Comparison of ENCODE assay signal across 12 cellular contexts in genomic region chr5:160835818-160836528, GRCh38. TPM values are rescaled to one million over a fixed set of nuclear protein-coding genes. Genes with fewer than 3 reads are reported as not detected.
A peak's percentile ranks its signal among the peaks of the same experiment; 100 is the strongest.
DNase-seq lines count a peak whose midpoint lies in the region; ATAC-seq, FAIRE-seq and TF ChIP-seq lines count a peak whose summit lies in the region.
"Had no signal": no experiment of that assay in that cellular context is flagged by ENCODE, and none has a peak within 500 bp of the region (broad histone marks: within the 10 kb centered on the region; RNA-seq: fewer than 3 reads in every experiment).

No MANE protein-coding gene starts in this region.

- H3K4me1 ChIP-seq in pancreas = peaks cover 0 to 37% (median 4%) of the 10 kb centered on the region in 3 donors
- H3K4me1 ChIP-seq: spleen had no signal

- H3K9me3 ChIP-seq in pancreas = no peaks in the 10 kb centered on the region
- H3K9me3 ChIP-seq: ovary had no signal

- TF ChIP-seq POLR2A in GM12892 (IDR thresholded peaks at IDR 0.05; ENCODE audit: low read depth, low read length) = no peak

- H3K27me3 ChIP-seq in pancreas = no peaks in the 10 kb centered on the region
- H3K27me3 ChIP-seq: ovary, spleen had no signal

- no peaks in the 10 kb centered on the region for H3K36me3 ChIP-seq in pancreas
- H3K36me3 ChIP-seq: ovary, spleen had no signal

- peak overlapping the region in 2 of 4 donors; percentile 23 to 60 for H3K27ac ChIP-seq in pancreas
- H3K27ac ChIP-seq: ovary, spleen had no signal

- TF ChIP-seq CTCF in pancreas (IDR thresholded peaks at IDR 0.05) = no peak

- DNase-seq in GM19239 (ENCODE audit: insufficient read length, low spot score) (no peak), pancreas (no peak), NCI-H2227 treated with DMSO at 0.1 percent for 48 hours (lab: John Stamatoyannopoulos, UW) (no peak), NCI-H446 (lab: John Stamatoyannopoulos, UW) (no peak), GM12892 (ENCODE audit: insufficient read length) (no peak)
- DNase-seq: mucosa of descending colon, ovary, spleen had no signal

- ATAC-seq in GM21737 (IDR thresholded peaks at IDR 0.05; ENCODE audit: unreplicated experiment) (peak; percentile 67), HG03175 (IDR thresholded peaks at IDR 0.05; ENCODE audit: unreplicated experiment) (peak; percentile 76), pancreas (peak in 3 of 4 donors; percentile 24 to 69 (median 50))
- ATAC-seq: mucosa of descending colon had no signal

- intact Hi-C loops in pancreas (cut with DNase I) = no loop called here

- peak; percentile 92 for FAIRE-seq in GM19239 (lab: Jason Lieb, UNC)
- FAIRE-seq in pancreas (lab: Jason Lieb, UNC) = no peak
- FAIRE-seq in GM12892 (lab: Jason Lieb, UNC) = no peak
- FAIRE-seq: endothelial cell of umbilical vein, keratinocyte had no signal

- 38 to 43% methylated on average over 2 of the region's 2 CpGs for WGBS in pancreas, 2 donors

- H3K4me3 ChIP-seq in pancreas = no peak overlapping the region
- H3K4me3 ChIP-seq: mucosa of descending colon, ovary, spleen had no signal

RNA-seq across cellular contexts. Expression of gene ATP10B, which starts 16.0 kb away (rescaled TPM):
- total RNA-seq in pancreas = 10 to 100 TPM in 2 of 6 donors, 1 to 10 TPM in 4; 3.7 to 20.4 (median 6.1) TPM
- polyA plus RNA-seq in pancreas = under 1 TPM; 0.76 to 0.89 TPM
- polyA plus RNA-seq in GM12892 (2012; ENCODE audit: missing spikeins) = 0.76 TPM
- total RNA-seq: endothelial cell of umbilical vein, spleen had no signal
- polyA plus RNA-seq: endothelial cell of umbilical vein had no signal
